10 cellular contexts compared by ENCODE assay signal in the genomic region with DNA sequence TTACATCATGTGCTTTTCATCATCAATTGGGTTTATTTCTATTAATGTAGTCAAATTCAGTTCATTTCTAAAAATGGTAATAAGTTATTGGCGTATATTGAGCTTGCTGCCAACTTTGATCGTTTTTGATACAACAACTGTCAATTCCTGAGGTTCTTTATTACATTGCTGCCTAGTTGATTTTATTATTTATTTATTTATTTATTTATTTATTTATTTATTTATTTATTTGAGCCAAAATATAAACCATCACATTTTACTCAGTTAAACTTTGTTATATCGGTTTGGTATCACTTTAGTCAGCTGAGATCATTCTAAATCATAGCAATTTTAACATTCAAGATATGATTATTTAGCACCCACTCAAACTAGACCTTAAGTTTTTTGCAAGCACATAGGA.
"Had no signal": no experiment of that assay in that cellular context is flagged by ENCODE, and none has a peak within 500 bp of the region (broad histone marks: within the 10 kb centered on the region; RNA-seq: fewer than 3 reads in every experiment).

No MANE protein-coding gene starts in this region.

- H3K4me3 Mint-ChIP-seq: GM23338, H9, HFFc6 had no signal

- H3K4me2 ChIP-seq: GM23338 had no signal

- H3K27ac Mint-ChIP-seq: GM23338, H9, HFFc6 had no signal

- FAIRE-seq: H1, H54 had no signal

- H3K9me3 ChIP-seq: HAP-1 had no signal

- H3K4me3 ChIP-seq: GM23248, GM23338, HAP-1 had no signal

- H3K4me1 ChIP-seq: HAP-1 had no signal

- H3K9me3 Mint-ChIP-seq: GM23338, H9, HFFc6 had no signal

- H3K9ac ChIP-seq: GM23248 had no signal

- H3K36me3 ChIP-seq: HAP-1 had no signal

- H3K27ac ChIP-seq: GM23248 had no signal

- DNase-seq: GM23248, GOT3, H7, H9, HCEC 1CT, HFFc6 had no signal
